Comparison of ENCODE assay signal across 16 cellular contexts in genomic region chr10:68223535-68224165, GRCh38. TPM values are rescaled to one million over a fixed set of nuclear protein-coding genes. Genes with fewer than 3 reads are reported as not detected.
A peak's percentile ranks its signal among the peaks of the same experiment; 100 is the strongest.
DNase-seq lines count a peak whose midpoint lies in the region; ATAC-seq and TF ChIP-seq lines count a peak whose summit lies in the region.
"Had no signal": no experiment of that assay in that cellular context is flagged by ENCODE, and none has a peak within 500 bp of the region (broad histone marks: within the 10 kb centered on the region; RNA-seq: fewer than 3 reads in every experiment).

No MANE protein-coding gene starts in this region.

- no peak overlapping the region for H3K27ac Mint-ChIP-seq in Caco-2 (ENCODE audit: unreplicated experiment)
- H3K27ac Mint-ChIP-seq: activated CD4-positive, alpha-beta T cell treated with anti-CD3 and anti-CD28 coated beads, Interleukin-2, amount 10 ng/mL, durations not matched to agents 7 days and 5 days; CD4-positive, alpha-beta T cell; nephron had no signal

- H3K4me1 ChIP-seq in Caco-2: no peaks in the 10 kb centered on the region
- H3K4me1 ChIP-seq: SJSA1 had no signal

- no peaks in the 10 kb centered on the region for H3K9me3 Mint-ChIP-seq in Caco-2 (ENCODE audit: unreplicated experiment)
- H3K9me3 Mint-ChIP-seq: activated CD4-positive, alpha-beta T cell treated with anti-CD3 and anti-CD28 coated beads, Interleukin-2, amount 10 ng/mL, durations not matched to agents 7 days and 5 days; CD4-positive, alpha-beta T cell; nephron had no signal

- TF ChIP-seq CTCF in Caco-2 (IDR thresholded peaks at IDR 0.05; ENCODE audit: insufficient read depth in 1 of 2, low read depth in 1 of 2, low read length in 1 of 2, severe bottlenecking in 1 of 2, unreplicated experiment in 1 of 2): peak; percentile 33 to 50

- H3K27me3 ChIP-seq in Caco-2 (replicated peaks; ENCODE audit: control insufficient read depth, insufficient read depth, low read length): no peaks in the 10 kb centered on the region
- no peaks in the 10 kb centered on the region for H3K27me3 ChIP-seq in H7 (ENCODE audit: control insufficient read depth, insufficient read depth, low read length)

- BruUV-seq in Caco-2 (replicated peaks; lab: Mats Ljungman, UMichigan): no TSS peak

- no peaks in the 10 kb centered on the region for H3K36me3 ChIP-seq in Caco-2 (ENCODE audit: control insufficient read depth, insufficient read depth, low read length)
- no peaks in the 10 kb centered on the region for H3K36me3 ChIP-seq in H7 (replicated peaks; ENCODE audit: control insufficient read depth, insufficient read depth, low read length)
- H3K36me3 ChIP-seq: SJSA1 had no signal

- H3K27me3 Mint-ChIP-seq in Caco-2 (ENCODE audit: insufficient read depth, unreplicated experiment): no peaks in the 10 kb centered on the region

- POLR2A ChIA-PET in Caco-2 (lab: Charles Lee): interaction anchor here (0.6 kb wide), 1 partner anchor 108 kb away, joined by 3 read pairs; the partner anchor contains the start of gene HNRNPH3

- no peaks in the 10 kb centered on the region for H3K36me3 Mint-ChIP-seq in Caco-2 (ENCODE audit: insufficient read depth, unreplicated experiment)

- no peak overlapping the region for H3K4me3 Mint-ChIP-seq in Caco-2 (ENCODE audit: unreplicated experiment)
- H3K4me3 Mint-ChIP-seq: activated CD4-positive, alpha-beta T cell treated with anti-CD3 and anti-CD28 coated beads, Interleukin-2, amount 10 ng/mL, durations not matched to agents 7 days and 5 days; CD4-positive, alpha-beta T cell; nephron had no signal

- ATAC-seq in SK-N-SH treated with all-trans-retinoic acid at 6 μM for 48 hours (peak; percentile 46; the same call in 1 of the 3 replicates), HG02798 (IDR thresholded peaks at IDR 0.05; ENCODE audit: poor library complexity, unreplicated experiment) (no peak), GM18909 (IDR thresholded peaks at IDR 0.05; ENCODE audit: poor library complexity, unreplicated experiment) (no peak), GM21723 (IDR thresholded peaks at IDR 0.05; ENCODE audit: unreplicated experiment) (no peak), GM21447 (IDR thresholded peaks at IDR 0.05; ENCODE audit: unreplicated experiment) (no peak)

- DNase-seq in Caco-2 (peak; percentile 58 to 60), H7 (peak; percentile 64), iris pigment epithelial cell (ENCODE audit: low read depth) (peak; percentile 9)
- DNase-seq: activated CD4-positive, alpha-beta T cell treated with anti-CD3 and anti-CD28 coated beads, Interleukin-2, amount 10 ng/mL, durations not matched to agents 7 days and 5 days; activated naive CD4-positive, alpha-beta T cell treated with anti-CD3 and anti-CD28 coated beads, Interleukin-2, amount 50 U/mL, for 16 hours; CD4-positive, alpha-beta T cell; cerebellar nuclear complex; stimulated activated CD8-positive, alpha-beta memory T cell treated with anti-CD3 and anti-CD28 coated beads, Interleukin-4, amount 100 ng/mL, for 48 hours had no signal

- H3K9me3 ChIP-seq in Caco-2: no peaks in the 10 kb centered on the region
- H3K9me3 ChIP-seq: SJSA1 had no signal

- intact Hi-C loops in Caco-2 (cut with micrococcal nuclease; ENCODE audit: unreplicated experiment): no loop called here

- H3K4me1 Mint-ChIP-seq in Caco-2 (ENCODE audit: low read depth, unreplicated experiment): no peaks in the 10 kb centered on the region
- H3K4me1 Mint-ChIP-seq: activated CD4-positive, alpha-beta T cell treated with anti-CD3 and anti-CD28 coated beads, Interleukin-2, amount 10 ng/mL, durations not matched to agents 7 days and 5 days; nephron had no signal

- H3K4me3 ChIP-seq in Caco-2 (ENCODE audit: low read depth, low read length): no peak overlapping the region
- H3K4me3 ChIP-seq in H7 (ENCODE audit: insufficient read depth, low read depth, low read length): no peak overlapping the region
- H3K4me3 ChIP-seq: SJSA1 had no signal

- CTCF ChIA-PET in Caco-2 (lab: Charles Lee): interaction anchor here (0.6 to 1.9 kb wide), 3 partner anchors 11 to 377 kb away, joined by 4 to 10 read pairs (median 5); no protein-coding TSS in a partner anchor

TF ChIP-seq in SK-N-SH treated with all-trans-retinoic acid at 6 μM for 48 hours, 23 proteins besides CTCF, POLR2A, EP300 and RAD21:
- TF ChIP-seq ESRRG (CRISPR knock-in tag; IDR thresholded peaks at IDR 0.05): no peak
- no peak for TF ChIP-seq CSRNP3 (CRISPR knock-in tag; IDR thresholded peaks at IDR 0.05)

RNA-seq across cellular contexts. Expression of gene ATOH7, which starts 8.3 kb away (rescaled TPM):
- total RNA-seq in Caco-2 (2022): 0.21 and 0.54 TPM in 2 replicates
- 0.15 TPM in 1 of 2 replicates, not detected in the other for total RNA-seq in H7 (2014; rRNA removed; shearing (Covaris generic))
- total RNA-seq: activated CD4-positive, alpha-beta T cell treated with anti-CD3 and anti-CD28 coated beads, Interleukin-2, amount 10 ng/mL, durations not matched to agents 7 days and 5 days; CD4-positive, alpha-beta T cell; fibroblast of lung; SJSA1 had no signal

Comparison
In these comparisons a context has a peak if more than half of its experiments do, and no peak if none do; other contexts are left out.
1. DNase-seq: peak in every context shown above with its lines; median percentile 64 in H7; 59 in Caco-2; 9 in iris pigment epithelial cell.